22 cellular contexts compared by ENCODE assay signal in genomic region chr2:112962308-112963175, GRCh38. TPM values are rescaled to one million over a fixed set of nuclear protein-coding genes. Genes with fewer than 3 reads are reported as not detected.
DNase-seq lines count a peak whose midpoint lies in the region; ATAC-seq and TF ChIP-seq lines count a peak whose summit lies in the region.
"Had no signal": no experiment of that assay in that cellular context is flagged by ENCODE, and none has a peak within 500 bp of the region (broad histone marks: within the 10 kb centered on the region; RNA-seq: fewer than 3 reads in every experiment).

No MANE protein-coding gene starts in this region.

- no peak overlapping the region for H3K4me3 ChIP-seq in epithelial cell of esophagus (ENCODE audit: low read length)

- peak; percentile 64 for ATAC-seq in GM21786 (IDR thresholded peaks at IDR 0.05; ENCODE audit: unreplicated experiment)
- no peak for ATAC-seq in omental fat pad (ENCODE audit: low FRiP score)
- no peak for ATAC-seq in HG02885 (IDR thresholded peaks at IDR 0.05; ENCODE audit: poor library complexity, unreplicated experiment)
- ATAC-seq: Panc1 had no signal

- no peak overlapping the region for H3K4me3 Mint-ChIP-seq in activated CD4-positive, alpha-beta T cell treated with anti-CD3 and anti-CD28 coated beads, Interleukin-2, amount 10 ng/mL, durations not matched to agents 7 days and 5 days
- no peak overlapping the region for H3K4me3 Mint-ChIP-seq in activated CD4-positive, alpha-beta T cell treated with anti-CD3 and anti-CD28 coated beads, Interleukin-2, amount 10 ng/mL, durations not matched to agents 24 days and 14 days
- H3K4me3 Mint-ChIP-seq: HFFc6 had no signal

- H3K4me1 Mint-ChIP-seq in activated CD4-positive, alpha-beta T cell treated with anti-CD3 and anti-CD28 coated beads, Interleukin-2, amount 10 ng/mL, durations not matched to agents 7 days and 5 days, result no peaks in the 10 kb centered on the region
- peaks cover 3% of the 10 kb centered on the region for H3K4me1 Mint-ChIP-seq in activated CD4-positive, alpha-beta T cell treated with anti-CD3 and anti-CD28 coated beads, Interleukin-2, amount 10 ng/mL, durations not matched to agents 24 days and 14 days

- TF ChIP-seq CTCF in epithelial cell of esophagus (IDR thresholded peaks at IDR 0.05; ENCODE audit: insufficient read depth, low read depth, low read length, missing control alignments), result no peak
- no peak for TF ChIP-seq CTCF in omental fat pad (IDR thresholded peaks at IDR 0.05)

- peaks cover 2% of the 10 kb centered on the region for H3K27me3 Mint-ChIP-seq in activated CD4-positive, alpha-beta T cell treated with anti-CD3 and anti-CD28 coated beads, Interleukin-2, amount 10 ng/mL, durations not matched to agents 7 days and 5 days
- H3K27me3 Mint-ChIP-seq in activated CD4-positive, alpha-beta T cell treated with anti-CD3 and anti-CD28 coated beads, Interleukin-2, amount 10 ng/mL, durations not matched to agents 24 days and 14 days, result peaks cover 15% of the 10 kb centered on the region

- DNase-seq in activated CD4-positive, alpha-beta T cell treated with anti-CD3 and anti-CD28 coated beads, Interleukin-2, amount 10 ng/mL, durations not matched to agents 7 days and 5 days, result peak; percentile 2
- DNase-seq in activated CD4-positive, alpha-beta T cell treated with anti-CD3 and anti-CD28 coated beads, Interleukin-2, amount 10 ng/mL, durations not matched to agents 24 days and 14 days, result no peak
- DNase-seq in epithelial cell of esophagus (ENCODE audit: low read depth) (peak; percentile 83), posterior vena cava (ENCODE audit: low spot score) (no peak), omental fat pad (ENCODE audit: low spot score) (no peak)
- DNase-seq: BE2C; H7; HFFc6; MV-4-11; NCI-H1105 treated with DMSO at 0.1 percent for 48 hours; NCI-H2029 treated with DMSO at 0.1 percent for 48 hours; NCI-H446; NCI-H526; NK-92 treated with Interleukin-12 subunit alpha and Interleukin-12 subunit beta, amount 100 ng/mL, for 24 hours; SIG-M5; SK-N-SH; T-helper 2 cell had no signal

- no peaks in the 10 kb centered on the region for H3K36me3 Mint-ChIP-seq in activated CD4-positive, alpha-beta T cell treated with anti-CD3 and anti-CD28 coated beads, Interleukin-2, amount 10 ng/mL, durations not matched to agents 7 days and 5 days (ENCODE audit: low read depth)
- no peaks in the 10 kb centered on the region for H3K36me3 Mint-ChIP-seq in activated CD4-positive, alpha-beta T cell treated with anti-CD3 and anti-CD28 coated beads, Interleukin-2, amount 10 ng/mL, durations not matched to agents 24 days and 14 days (ENCODE audit: low read depth)

- no peak overlapping the region for H3K27ac Mint-ChIP-seq in activated CD4-positive, alpha-beta T cell treated with anti-CD3 and anti-CD28 coated beads, Interleukin-2, amount 10 ng/mL, durations not matched to agents 7 days and 5 days
- H3K27ac Mint-ChIP-seq in activated CD4-positive, alpha-beta T cell treated with anti-CD3 and anti-CD28 coated beads, Interleukin-2, amount 10 ng/mL, durations not matched to agents 24 days and 14 days, result no peak overlapping the region
- H3K27ac Mint-ChIP-seq: HFFc6 had no signal

- no peaks in the 10 kb centered on the region for H3K9me3 Mint-ChIP-seq in activated CD4-positive, alpha-beta T cell treated with anti-CD3 and anti-CD28 coated beads, Interleukin-2, amount 10 ng/mL, durations not matched to agents 7 days and 5 days
- no peaks in the 10 kb centered on the region for H3K9me3 Mint-ChIP-seq in activated CD4-positive, alpha-beta T cell treated with anti-CD3 and anti-CD28 coated beads, Interleukin-2, amount 10 ng/mL, durations not matched to agents 24 days and 14 days
- H3K9me3 Mint-ChIP-seq: HFFc6 had no signal

- POLR2A ChIA-PET in activated CD4-positive, alpha-beta T cell treated with anti-CD3 and anti-CD28 coated beads, Interleukin-2, amount 10 ng/mL, durations not matched to agents 7 days and 5 days (lab: Charles Lee), result no interaction called here

- intact Hi-C loops in activated CD4-positive, alpha-beta T cell treated with anti-CD3 and anti-CD28 coated beads, Interleukin-2, amount 10 ng/mL, durations not matched to agents 24 days and 14 days (cut with micrococcal nuclease), result no loop called here
- intact Hi-C loops in posterior vena cava (cut with DNase I), result no loop called here

- CTCF ChIA-PET in activated CD4-positive, alpha-beta T cell treated with anti-CD3 and anti-CD28 coated beads, Interleukin-2, amount 10 ng/mL, durations not matched to agents 7 days and 5 days (lab: Charles Lee), result interaction anchor here (1.3 to 1.7 kb wide), 3 partner anchors 8 to 213 kb away, joined by 3 to 5 read pairs (median 3); no protein-coding TSS in a partner anchor

RNA-seq across cellular contexts. Expression of gene IL36G, which starts 15.3 kb away (rescaled TPM):
- not detected for total RNA-seq in activated CD4-positive, alpha-beta T cell treated with anti-CD3 and anti-CD28 coated beads, Interleukin-2, amount 10 ng/mL, durations not matched to agents 7 days and 5 days
- total RNA-seq in activated CD4-positive, alpha-beta T cell treated with anti-CD3 and anti-CD28 coated beads, Interleukin-2, amount 10 ng/mL, durations not matched to agents 24 days and 14 days, result not detected in 2 replicates
- not detected for total RNA-seq in posterior vena cava
- not detected for total RNA-seq in omental fat pad
- total RNA-seq: A673, G401, H7, HFFc6 had no signal

RNA-seq across cellular contexts. Expression of gene IL36A, which starts 42.7 kb away (rescaled TPM):
- total RNA-seq in activated CD4-positive, alpha-beta T cell treated with anti-CD3 and anti-CD28 coated beads, Interleukin-2, amount 10 ng/mL, durations not matched to agents 7 days and 5 days, result not detected
- 0.23 TPM in 1 of 2 replicates, not detected in the other for total RNA-seq in activated CD4-positive, alpha-beta T cell treated with anti-CD3 and anti-CD28 coated beads, Interleukin-2, amount 10 ng/mL, durations not matched to agents 24 days and 14 days
- total RNA-seq in posterior vena cava (not detected), omental fat pad (not detected)
- total RNA-seq: A673, G401, H7, HFFc6 had no signal

RNA-seq across cellular contexts. Expression of gene IL37, which starts 51.6 kb away (rescaled TPM):
- not detected for total RNA-seq in activated CD4-positive, alpha-beta T cell treated with anti-CD3 and anti-CD28 coated beads, Interleukin-2, amount 10 ng/mL, durations not matched to agents 7 days and 5 days
- not detected in 2 replicates for total RNA-seq in activated CD4-positive, alpha-beta T cell treated with anti-CD3 and anti-CD28 coated beads, Interleukin-2, amount 10 ng/mL, durations not matched to agents 24 days and 14 days
- total RNA-seq in posterior vena cava (not detected), omental fat pad (not detected)
- total RNA-seq: A673, G401, HFFc6 had no signal

Comparison
In these comparisons a context has a peak if more than half of its experiments do, and no peak if none do; other contexts are left out.
1. DNase-seq: peak in activated CD4-positive, alpha-beta T cell treated with anti-CD3 and anti-CD28 coated beads, Interleukin-2, amount 10 ng/mL, durations not matched to agents 7 days and 5 days (single experiment) and epithelial cell of esophagus (single experiment); none in activated CD4-positive, alpha-beta T cell treated with anti-CD3 and anti-CD28 coated beads, Interleukin-2, amount 10 ng/mL, durations not matched to agents 24 days and 14 days (single experiment), posterior vena cava (single experiment) and omental fat pad (single experiment).